ENCODE assay signal across 10 cellular contexts in genomic region chr7:142440219-142441073, GRCh38.
DNase-seq lines count a peak whose midpoint lies in the region; TF ChIP-seq lines count a peak whose summit lies in the region.
"Had no signal": no experiment of that assay in that cellular context is flagged by ENCODE, and none has a peak within 500 bp of the region (broad histone marks: within the 10 kb centered on the region; RNA-seq: fewer than 3 reads in every experiment).

No MANE protein-coding gene starts in this region.

- no peaks in the 10 kb centered on the region for H3K9me3 ChIP-seq in MG63
- H3K9me3 ChIP-seq in Peyer's patch = no peaks in the 10 kb centered on the region

- H3K36me3 ChIP-seq in MG63 (no peaks in the 10 kb centered on the region), Peyer's patch (no peaks in the 10 kb centered on the region)

- no peak overlapping the region for H3K27ac ChIP-seq in Peyer's patch

- no peaks in the 10 kb centered on the region for H3K27me3 ChIP-seq in MG63
- no peaks in the 10 kb centered on the region for H3K27me3 ChIP-seq in Peyer's patch

- no peak overlapping the region for H3K4me3 ChIP-seq in MG63
- no peak overlapping the region for H3K4me3 ChIP-seq in cardiac fibroblast (replicated peaks in 1 of 2; ENCODE audit: low read depth in 2 of 2, low read length in 2 of 2)
- no peak overlapping the region for H3K4me3 ChIP-seq in Peyer's patch

- no peak for TF ChIP-seq CTCF in cardiac fibroblast (IDR thresholded peaks at IDR 0.05; ENCODE audit: low read depth, low read length)
- no peak for TF ChIP-seq CTCF in Peyer's patch (IDR thresholded peaks at IDR 0.05)

- DNase-seq in EH (ENCODE audit: low read depth) (peak; percentile 91), MG63 (peak; percentile 28), cardiac fibroblast (ENCODE audit: low read depth in 2 of 2) (peak; percentile 59 to 87), non-pigmented ciliary epithelial cell (ENCODE audit: low read depth) (peak; percentile 63), hippocampal formation (lab: John Stamatoyannopoulos, UW) (no peak), Peyer's patch (no peak), NCI-H748 treated with DMSO at 0.1 percent for 48 hours (lab: John Stamatoyannopoulos, UW) (no peak), NCI-H1092 (lab: John Stamatoyannopoulos, UW) (no peak)
- DNase-seq: activated gamma-delta T cell treated with Interleukin-2 at 50 U/mL for 16 hours, NCI-H345 had no signal

- TF ChIP-seq POLR2A in Peyer's patch (IDR thresholded peaks at IDR 0.05) = no peak

- no peaks in the 10 kb centered on the region for H3K4me1 ChIP-seq in Peyer's patch

Comparison
In these comparisons a context has a peak if more than half of its experiments do, and no peak if none do; other contexts are left out.
1. DNase-seq: peak in EH (single experiment), MG63 (single experiment), cardiac fibroblast (2 of 2) and non-pigmented ciliary epithelial cell (single experiment); none in hippocampal formation (0 of 2), Peyer's patch (0 of 3), NCI-H748 treated with DMSO at 0.1 percent for 48 hours (single experiment) and NCI-H1092 (single experiment).